In genomic region chr14:55136868-55137785, GRCh38 we compare ENCODE assay signal across 9 cellular contexts. TPM values are rescaled to one million over a fixed set of nuclear protein-coding genes. Genes with fewer than 3 reads are reported as not detected.
DNase-seq lines count a peak whose midpoint lies in the region; ATAC-seq, FAIRE-seq and TF ChIP-seq lines count a peak whose summit lies in the region.
"Had no signal": no experiment of that assay in that cellular context is flagged by ENCODE, and none has a peak within 500 bp of the region (broad histone marks: within the 10 kb centered on the region; RNA-seq: fewer than 3 reads in every experiment).

No MANE protein-coding gene starts in this region.

- no peaks in the 10 kb centered on the region for H3K9me3 ChIP-seq in small intestine (ENCODE audit: control insufficient read depth, low read depth)

- CTCF ChIA-PET in activated CD8-positive, alpha-beta T cell treated with anti-CD3 and anti-CD28 coated beads, Interleukin-2, amount 10 ng/mL, durations not matched to agents 7 days and 5 days (lab: Charles Lee), result interaction anchor here (0.7 to 2.0 kb wide), 4 partner anchors 13 to 47 kb away, joined by 3 to 7 read pairs (median 4); no protein-coding TSS in a partner anchor

- peaks cover 5% of the 10 kb centered on the region for H3K27me3 Mint-ChIP-seq in nephron (ENCODE audit: low read depth)
- H3K27me3 Mint-ChIP-seq in activated CD8-positive, alpha-beta T cell treated with anti-CD3 and anti-CD28 coated beads, Interleukin-2, amount 10 ng/mL, durations not matched to agents 7 days and 5 days (ENCODE audit: low read depth), result no peaks in the 10 kb centered on the region

- no peak for TF ChIP-seq CTCF in foreskin fibroblast (IDR thresholded peaks at IDR 0.05; ENCODE audit: low read depth, low read length)
- TF ChIP-seq CTCF in nephron (IDR thresholded peaks at IDR 0.05; ENCODE audit: unreplicated experiment in 3 of 3), result no peak

- FAIRE-seq in small intestine (lab: Jason Lieb, UNC), result no peak
- FAIRE-seq: bronchial epithelial cell had no signal

- 27% methylated on average over 12 of the region's 12 CpGs for WGBS in urinary bladder
- 58 to 86% (median 83%) methylated on average over 12 of the region's 12 CpGs for WGBS in small intestine, 3 donors

- H3K4me3 ChIP-seq in foreskin fibroblast (ENCODE audit: low read depth in 1 of 2, low read length in 2 of 2), result peak overlapping the region; percentile 10 to 15
- H3K4me3 ChIP-seq in urinary bladder (ENCODE audit: low read depth, low read length), result no peak overlapping the region
- H3K4me3 ChIP-seq in small intestine (ENCODE audit: low read depth in 1 of 2, low read length in 2 of 2), result peak overlapping the region in 1 of 2 donors; percentile 3

- peak overlapping the region in 1 of 3 experiments; percentile 36 for H3K4me3 Mint-ChIP-seq in nephron
- no peak overlapping the region for H3K4me3 Mint-ChIP-seq in activated CD8-positive, alpha-beta T cell treated with anti-CD3 and anti-CD28 coated beads, Interleukin-2, amount 10 ng/mL, durations not matched to agents 7 days and 5 days

- POLR2A ChIA-PET in activated CD8-positive, alpha-beta T cell treated with anti-CD3 and anti-CD28 coated beads, Interleukin-2, amount 10 ng/mL, durations not matched to agents 7 days and 5 days (lab: Charles Lee), result interaction anchor here (1.1 kb wide), 2 partner anchors 35 to 86 kb away, joined by 3 read pairs; partner anchors contain the start of gene MAPK1IP1L

- peak overlapping the region; percentile 71 to 89 (median 87) for H3K27ac Mint-ChIP-seq in nephron
- no peak overlapping the region for H3K27ac Mint-ChIP-seq in activated CD8-positive, alpha-beta T cell treated with anti-CD3 and anti-CD28 coated beads, Interleukin-2, amount 10 ng/mL, durations not matched to agents 7 days and 5 days

- no peak for ATAC-seq in activated CD8-positive, alpha-beta T cell treated with anti-CD3 and anti-CD28 coated beads, Interleukin-2, amount 10 ng/mL, durations not matched to agents 7 days and 5 days

- peaks cover 14% of the 10 kb centered on the region for H3K36me3 Mint-ChIP-seq in nephron (ENCODE audit: low read depth)
- peaks cover 64% of the 10 kb centered on the region for H3K36me3 Mint-ChIP-seq in activated CD8-positive, alpha-beta T cell treated with anti-CD3 and anti-CD28 coated beads, Interleukin-2, amount 10 ng/mL, durations not matched to agents 7 days and 5 days (ENCODE audit: low read depth)

- peak overlapping the region; percentile 67 for H3K27ac ChIP-seq in urinary bladder (ENCODE audit: low read depth)
- H3K27ac ChIP-seq in small intestine (ENCODE audit: low read depth in 1 of 2, low read length in 1 of 2), result peak overlapping the region in 1 of 2 donors; percentile 43

- peak in 53 of 58 donors; percentile 6 to 85 (median 56) for DNase-seq in anterior cingulate cortex (lab: John Stamatoyannopoulos, UW)
- peak; percentile 55 to 90 for DNase-seq in foreskin fibroblast
- no peak for DNase-seq in small intestine
- DNase-seq in NCI-H2171 treated with DMSO at 0.1 percent for 48 hours (lab: John Stamatoyannopoulos, UW), result no peak
- no peak for DNase-seq in activated CD8-positive, alpha-beta T cell treated with anti-CD3 and anti-CD28 coated beads, Interleukin-2, amount 10 ng/mL, durations not matched to agents 7 days and 5 days
- DNase-seq: NCI-H1436 treated with DMSO at 0.1 percent for 48 hours had no signal

- H3K4me1 Mint-ChIP-seq in nephron, result peaks cover 10% of the 10 kb centered on the region
- peaks cover 8% of the 10 kb centered on the region for H3K4me1 Mint-ChIP-seq in activated CD8-positive, alpha-beta T cell treated with anti-CD3 and anti-CD28 coated beads, Interleukin-2, amount 10 ng/mL, durations not matched to agents 7 days and 5 days (ENCODE audit: low read depth)

- peaks cover 2% of the 10 kb centered on the region for H3K4me1 ChIP-seq in urinary bladder (ENCODE audit: insufficient read depth)
- peaks cover 3 to 9% of the 10 kb centered on the region in 2 donors for H3K4me1 ChIP-seq in small intestine (ENCODE audit: control insufficient read depth in 2 of 2, insufficient read depth in 1 of 2, low read depth in 1 of 2, low read length in 1 of 2)

- no peaks in the 10 kb centered on the region for H3K27me3 ChIP-seq in small intestine (ENCODE audit: control insufficient read depth in 2 of 2, insufficient read depth in 2 of 2, low read length in 2 of 2)

- no peaks in the 10 kb centered on the region for H3K9me3 Mint-ChIP-seq in nephron
- H3K9me3 Mint-ChIP-seq in activated CD8-positive, alpha-beta T cell treated with anti-CD3 and anti-CD28 coated beads, Interleukin-2, amount 10 ng/mL, durations not matched to agents 7 days and 5 days (ENCODE audit: insufficient read depth), result no peaks in the 10 kb centered on the region

- peaks cover 11% of the 10 kb centered on the region for H3K36me3 ChIP-seq in urinary bladder (ENCODE audit: insufficient read depth)
- H3K36me3 ChIP-seq in small intestine (ENCODE audit: control insufficient read depth in 2 of 2, insufficient read depth in 2 of 2, low read length in 2 of 2), result peaks cover 13 to 35% of the 10 kb centered on the region in 2 donors

RNA-seq across cellular contexts. Expression of gene LGALS3, which starts 8.1 kb away (rescaled TPM):
- 81.3 TPM for total RNA-seq in urinary bladder
- polyA plus RNA-seq in urinary bladder (427 TPM), small intestine (1,000 to 10,000 TPM in 2 of 3 donors, 100 to 1,000 TPM in 1; 593 to 2,279 (median 2,145) TPM)
- total RNA-seq in activated CD8-positive, alpha-beta T cell treated with anti-CD3 and anti-CD28 coated beads, Interleukin-2, amount 10 ng/mL, durations not matched to agents 7 days and 5 days, result 10 to 100 TPM; 31.5 to 34.4 TPM

RNA-seq across cellular contexts. Expression of gene DLGAP5, which starts 54.3 kb away (rescaled TPM):
- total RNA-seq in urinary bladder, result 23.4 TPM
- polyA plus RNA-seq in urinary bladder, result 0.19 TPM
- 10 to 100 TPM in 1 of 3 donors, 1 to 10 TPM in 1, under 1 TPM in 1; 0.81 to 13.2 (median 1.3) TPM for polyA plus RNA-seq in small intestine
- 100 to 1,000 TPM; 110 to 112 TPM for total RNA-seq in activated CD8-positive, alpha-beta T cell treated with anti-CD3 and anti-CD28 coated beads, Interleukin-2, amount 10 ng/mL, durations not matched to agents 7 days and 5 days

Comparison
In these comparisons a context has a peak if more than half of its experiments do, and no peak if none do; other contexts are left out.
1. DNase-seq: peak in anterior cingulate cortex (53 of 58) and foreskin fibroblast (2 of 2); none in small intestine (single experiment), NCI-H2171 treated with DMSO at 0.1 percent for 48 hours (single experiment) and activated CD8-positive, alpha-beta T cell treated with anti-CD3 and anti-CD28 coated beads, Interleukin-2, amount 10 ng/mL, durations not matched to agents 7 days and 5 days (single experiment).